17 cellular contexts compared by ENCODE assay signal in genomic region chr14:98984027-98984718, GRCh38.
DNase-seq lines count a peak whose midpoint lies in the region; ATAC-seq and TF ChIP-seq lines count a peak whose summit lies in the region.
"Had no signal": no experiment of that assay in that cellular context is flagged by ENCODE, and none has a peak within 500 bp of the region (broad histone marks: within the 10 kb centered on the region; RNA-seq: fewer than 3 reads in every experiment).

No MANE protein-coding gene starts in this region.

- H3K9ac ChIP-seq in HUES6 (ENCODE audit: low read length): peak overlapping the region; percentile 57
- H3K9ac ChIP-seq: KMS-11 had no signal

- H3K36me3 ChIP-seq in HUES6 (ENCODE audit: control insufficient read depth, insufficient read depth, low read length): no peaks in the 10 kb centered on the region
- H3K36me3 ChIP-seq in naive thymus-derived CD4-positive, alpha-beta T cell (ENCODE audit: control insufficient read depth in 2 of 3, insufficient read depth in 3 of 3, low read length in 3 of 3): no peaks in the 10 kb centered on the region

- intact Hi-C loops in CD4-positive, alpha-beta T cell (cut with DNase I, micrococcal nuclease): loop anchor here (5.0 to 10.0 kb wide), 2 partner anchors 47 to 281 kb away; no protein-coding TSS in a partner anchor
- intact Hi-C loops in naive thymus-derived CD4-positive, alpha-beta T cell (cut with micrococcal nuclease): loop anchor here (1.0 to 10.0 kb wide), 8 partner anchors 10 to 847 kb away; partner anchors contain the start of gene BCL11B (in 1 of the 2)

- H3K4me3 Mint-ChIP-seq in CD4-positive, alpha-beta T cell: peak overlapping the region; percentile 81
- H3K4me3 Mint-ChIP-seq in naive thymus-derived CD4-positive, alpha-beta T cell: peak overlapping the region; percentile 66 to 86 (median 78)
- H3K4me3 Mint-ChIP-seq: activated B cell treated with CpG ODN at 0.5 μM for 24 hours; dendritic cell treated with granulocyte-macrophage colony-stimulating factor and Interleukin-4, amounts not matched to agents 40 ng/mL and 50 ng/mL, for 4 days; GM23338 had no signal

- no peaks in the 10 kb centered on the region for H3K27me3 Mint-ChIP-seq in CD4-positive, alpha-beta T cell
- H3K27me3 Mint-ChIP-seq in naive thymus-derived CD4-positive, alpha-beta T cell: no peaks in the 10 kb centered on the region
- H3K27me3 Mint-ChIP-seq: activated B cell treated with CpG ODN at 0.5 μM for 24 hours had no signal

- peaks cover 4% of the 10 kb centered on the region for H3K36me3 Mint-ChIP-seq in CD4-positive, alpha-beta T cell (ENCODE audit: low read depth)
- peaks cover 0 to 24% of the 10 kb centered on the region in 2 donors for H3K36me3 Mint-ChIP-seq in activated naive CD4-positive, alpha-beta T cell treated with anti-CD3 and anti-CD28 coated beads, Interleukin-2, amount 50 U/mL, for 72 hours
- H3K36me3 Mint-ChIP-seq in naive thymus-derived CD4-positive, alpha-beta T cell: peaks cover 0 to 17% (median 4%) of the 10 kb centered on the region in 5 donors

- H3K4me1 ChIP-seq in HUES6 (ENCODE audit: control insufficient read depth, insufficient read depth, low read length): peaks cover 15% of the 10 kb centered on the region; the same call in 1 of the 2 replicates
- peaks cover 29 to 32% of the 10 kb centered on the region in 2 donors for H3K4me1 ChIP-seq in naive thymus-derived CD4-positive, alpha-beta T cell (ENCODE audit: control insufficient read depth in 2 of 2, insufficient read depth in 2 of 2, low read length in 2 of 2)

- POLR2A ChIA-PET in CD4-positive, alpha-beta T cell (lab: Charles Lee): interaction anchor here (0.6 to 3.4 kb wide), 23 partner anchors 11 to 1006 kb away, joined by 3 to 29 read pairs (median 4); partner anchors contain the start of gene BCL11B
- POLR2A ChIA-PET in naive thymus-derived CD4-positive, alpha-beta T cell (lab: Charles Lee): interaction anchor here (0.6 to 3.9 kb wide), 9 partner anchors 10 to 678 kb away, joined by 3 to 21 read pairs (median 3); no protein-coding TSS in a partner anchor

- peak overlapping the region; percentile 31 for H3K27ac ChIP-seq in CD4-positive, alpha-beta T cell (ENCODE audit: low read depth, low read length)
- peak overlapping the region; percentile 83; the same call in 1 of the 2 replicates for H3K27ac ChIP-seq in HUES6 (ENCODE audit: low read depth, low read length)
- H3K27ac ChIP-seq in naive thymus-derived CD4-positive, alpha-beta T cell (ENCODE audit: low read depth, low read length): peak overlapping the region; percentile 56
- H3K27ac ChIP-seq: KMS-11 had no signal

- no peak for TF ChIP-seq CTCF in CD4-positive, alpha-beta T cell (IDR thresholded peaks at IDR 0.05)

- no peaks in the 10 kb centered on the region for H3K9me3 ChIP-seq in CD4-positive, alpha-beta T cell (ENCODE audit: control insufficient read depth, low read length)
- H3K9me3 ChIP-seq in HUES6 (ENCODE audit: control insufficient read depth, insufficient read depth, low read depth, low read length): peaks cover 7% of the 10 kb centered on the region; the same call in 1 of the 2 replicates
- H3K9me3 ChIP-seq in naive thymus-derived CD4-positive, alpha-beta T cell (ENCODE audit: control insufficient read depth in 2 of 3, low read length in 3 of 3): peaks cover 0 to 3% (median 0%) of the 10 kb centered on the region in 3 experiments

- CTCF ChIA-PET in CD4-positive, alpha-beta T cell (lab: Charles Lee): no interaction called here
- CTCF ChIA-PET in naive thymus-derived CD4-positive, alpha-beta T cell (lab: Charles Lee): interaction anchor here (0.6 to 1.6 kb wide), 7 partner anchors 13 to 785 kb away, joined by 3 to 6 read pairs (median 3); no protein-coding TSS in a partner anchor

- peak; percentile 66 for ATAC-seq in CD4-positive, alpha-beta T cell (ENCODE audit: poor library complexity)
- ATAC-seq in activated naive CD4-positive, alpha-beta T cell treated with anti-CD3 and anti-CD28 coated beads, Interleukin-2, amount 50 U/mL, for 72 hours: no peak
- ATAC-seq in naive thymus-derived CD4-positive, alpha-beta T cell: peak; percentile 62
- ATAC-seq: GM23338, left ventricle myocardium superior had no signal

- peaks cover 3% of the 10 kb centered on the region for H3K9me3 Mint-ChIP-seq in CD4-positive, alpha-beta T cell
- H3K9me3 Mint-ChIP-seq in activated naive CD4-positive, alpha-beta T cell treated with anti-CD3 and anti-CD28 coated beads, Interleukin-2, amount 50 U/mL, for 72 hours: peaks cover 0 to 31% of the 10 kb centered on the region in 2 donors
- H3K9me3 Mint-ChIP-seq in naive thymus-derived CD4-positive, alpha-beta T cell: peaks cover 0 to 34% (median 11%) of the 10 kb centered on the region in 11 donors
- H3K9me3 Mint-ChIP-seq: dendritic cell treated with granulocyte-macrophage colony-stimulating factor and Interleukin-4, amounts not matched to agents 40 ng/mL and 50 ng/mL, for 4 days had no signal

- no peak overlapping the region; the same call in 1 of the 2 replicates for H3K4me3 ChIP-seq in HUES6 (ENCODE audit: low read depth, low read length)
- peak overlapping the region; percentile 17 for H3K4me3 ChIP-seq in naive thymus-derived CD4-positive, alpha-beta T cell (ENCODE audit: low read length)
- H3K4me3 ChIP-seq: GM23338, smooth muscle cell had no signal

- H3K27me3 ChIP-seq in CD4-positive, alpha-beta T cell (ENCODE audit: control insufficient read depth, insufficient read depth, low read length): no peaks in the 10 kb centered on the region
- H3K27me3 ChIP-seq in HUES6 (ENCODE audit: control insufficient read depth, insufficient read depth, low read length): no peaks in the 10 kb centered on the region
- H3K27me3 ChIP-seq in naive thymus-derived CD4-positive, alpha-beta T cell (ENCODE audit: control insufficient read depth in 2 of 2, insufficient read depth in 2 of 2, low read length in 2 of 2): no peaks in the 10 kb centered on the region

- H3K4me1 Mint-ChIP-seq in CD4-positive, alpha-beta T cell (ENCODE audit: low read depth): peaks cover 54% of the 10 kb centered on the region
- H3K4me1 Mint-ChIP-seq in naive thymus-derived CD4-positive, alpha-beta T cell: peaks cover 27 to 68% (median 48%) of the 10 kb centered on the region in 7 donors
- H3K4me1 Mint-ChIP-seq: activated B cell treated with CpG ODN at 0.5 μM for 24 hours had no signal

- peak in 2 of 10 experiments; percentile 1 to 16 for DNase-seq in CD4-positive, alpha-beta T cell
- DNase-seq in activated naive CD4-positive, alpha-beta T cell treated with anti-CD3 and anti-CD28 coated beads, Interleukin-2, amount 50 U/mL, for 72 hours (ENCODE audit: low spot score in 2 of 2): no peak
- no peak for DNase-seq in naive thymus-derived CD4-positive, alpha-beta T cell
- DNase-seq in mesenteric fat pad (ENCODE audit: low spot score): no peak
- DNase-seq in stimulated activated naive CD4-positive, alpha-beta T cell treated with Interleukin-2 at 50 U/mL for 16 hours (lab: John Stamatoyannopoulos, UW): no peak
- DNase-seq in NCI-H187 (lab: John Stamatoyannopoulos, UW): no peak
- DNase-seq: activated B cell treated with CpG ODN at 0.5 μM for 24 hours, left ventricle myocardium superior, NCI-H1048, NCI-H2081, NCI-H524, substantia nigra had no signal

- peak overlapping the region; percentile 89 for H3K27ac Mint-ChIP-seq in CD4-positive, alpha-beta T cell
- H3K27ac Mint-ChIP-seq in activated naive CD4-positive, alpha-beta T cell treated with anti-CD3 and anti-CD28 coated beads, Interleukin-2, amount 50 U/mL, for 72 hours: peak overlapping the region; percentile 80 to 93
- peak overlapping the region; percentile 74 to 97 (median 94) for H3K27ac Mint-ChIP-seq in naive thymus-derived CD4-positive, alpha-beta T cell
- H3K27ac Mint-ChIP-seq: activated B cell treated with CpG ODN at 0.5 μM for 24 hours; dendritic cell treated with granulocyte-macrophage colony-stimulating factor and Interleukin-4, amounts not matched to agents 40 ng/mL and 50 ng/mL, for 4 days; GM23338 had no signal

Comparison
In these comparisons a context has a peak if more than half of its experiments do, and no peak if none do; other contexts are left out.
1. ATAC-seq: peak in CD4-positive, alpha-beta T cell (single experiment) and naive thymus-derived CD4-positive, alpha-beta T cell (single experiment); none in activated naive CD4-positive, alpha-beta T cell treated with anti-CD3 and anti-CD28 coated beads, Interleukin-2, amount 50 U/mL, for 72 hours (0 of 2).
2. H3K27ac ChIP-seq: peak in every context shown above with its lines; median percentile 83 in HUES6; 56 in naive thymus-derived CD4-positive, alpha-beta T cell; 31 in CD4-positive, alpha-beta T cell.
3. Peak in every context shown above with its lines, with median percentiles within 50 percentile points of each other: H3K27ac Mint-ChIP-seq.